9 cellular contexts compared by ENCODE assay signal in genomic region chr2:317501-318424, GRCh38. TPM values are rescaled to one million over a fixed set of nuclear protein-coding genes. Genes with fewer than 3 reads are reported as not detected.
DNase-seq lines count a peak whose midpoint lies in the region; ATAC-seq and TF ChIP-seq lines count a peak whose summit lies in the region.
"Had no signal": no experiment of that assay in that cellular context is flagged by ENCODE, and none has a peak within 500 bp of the region (broad histone marks: within the 10 kb centered on the region; RNA-seq: fewer than 3 reads in every experiment).

No MANE protein-coding gene starts in this region.

- no peaks in the 10 kb centered on the region for H3K27me3 Mint-ChIP-seq in osteocyte (ENCODE audit: unreplicated experiment)

- H3K27ac ChIP-seq in brain microvascular endothelial cell = peak overlapping the region; percentile 62
- H3K27ac ChIP-seq in tibial nerve = no peak overlapping the region

- peaks cover 34% of the 10 kb centered on the region for H3K4me1 Mint-ChIP-seq in osteocyte (ENCODE audit: unreplicated experiment)

- H3K4me3 ChIP-seq in brain microvascular endothelial cell (ENCODE audit: low read depth, low read length) (peak overlapping the region; percentile 37), tibial nerve (no peak overlapping the region)

- DNase-seq in LHCN-M2 (ENCODE audit: low read depth) (peak; percentile 67), brain microvascular endothelial cell (peak; percentile 55), osteocyte (ENCODE audit: extremely low spot score, unreplicated experiment) (no peak), NCI-H524 treated with DMSO at 0.1 percent for 48 hours (lab: John Stamatoyannopoulos, UW) (no peak), tibial nerve (ENCODE audit: low spot score in 2 of 2) (no peak), left colon (no peak)

- H3K36me3 ChIP-seq in brain microvascular endothelial cell (replicated peaks) = no peaks in the 10 kb centered on the region
- no peaks in the 10 kb centered on the region for H3K36me3 ChIP-seq in tibial nerve

- peak; percentile 58 for ATAC-seq in GM19043 (IDR thresholded peaks at IDR 0.05; ENCODE audit: low read depth, unreplicated experiment)
- ATAC-seq in HG03521 (IDR thresholded peaks at IDR 0.05; ENCODE audit: unreplicated experiment) = no peak
- no peak for ATAC-seq in left colon

- intact Hi-C loops in left colon (cut with DNase I, micrococcal nuclease) = no loop called here

- H3K9me3 ChIP-seq in tibial nerve = no peaks in the 10 kb centered on the region

- TF ChIP-seq CTCF in brain microvascular endothelial cell (IDR thresholded peaks at IDR 0.05; ENCODE audit: low read depth, low read length, missing control alignments) (peak; percentile 3), osteocyte (IDR thresholded peaks at IDR 0.05) (no peak), tibial nerve (IDR thresholded peaks at IDR 0.05) (no peak)

- H3K9me3 Mint-ChIP-seq in osteocyte (ENCODE audit: unreplicated experiment) = no peaks in the 10 kb centered on the region

- H3K4me1 ChIP-seq in tibial nerve = peaks cover 0 to 11% (median 0%) of the 10 kb centered on the region in 4 donors

- no peaks in the 10 kb centered on the region for H3K27me3 ChIP-seq in brain microvascular endothelial cell (replicated peaks)
- H3K27me3 ChIP-seq in tibial nerve = no peaks in the 10 kb centered on the region

- no peaks in the 10 kb centered on the region for H3K36me3 Mint-ChIP-seq in osteocyte (ENCODE audit: unreplicated experiment)

- WGBS in tibial nerve, 2 donors = 38 to 45% methylated on average over 24 to 27 of the region's 27 CpGs

- in situ Hi-C loops in brain microvascular endothelial cell (cut with HindIII; ENCODE audit: low pct_ligation_motif_present, low sequenced_read_pairs) = no loop called here

- peak overlapping the region; percentile 98 for H3K27ac Mint-ChIP-seq in osteocyte (ENCODE audit: unreplicated experiment)

- TF ChIP-seq POLR2A in tibial nerve (IDR thresholded peaks at IDR 0.05) = no peak

- peak overlapping the region; percentile 72 for H3K4me3 Mint-ChIP-seq in osteocyte (ENCODE audit: unreplicated experiment)

- TF ChIP-seq EP300 in tibial nerve (IDR thresholded peaks at IDR 0.05) = no peak

RNA-seq across cellular contexts. Expression of gene ALKAL2, which starts 29.9 kb away (rescaled TPM):
- total RNA-seq in LHCN-M2 (2014; rRNA removed) (not detected in 2 replicates), osteocyte (50.0 and 52.9 TPM in 2 replicates), tibial nerve (10 to 100 TPM; 21.9 to 96.6 (median 46.1) TPM), left colon (1 to 10 TPM; 1.6 to 2.7 TPM)
- polyA plus RNA-seq in LHCN-M2 (2012) = not detected
- total RNA-seq: SK-MEL-5 had no signal

RNA-seq across cellular contexts. Expression of gene ACP1, which starts 53.0 kb away (rescaled TPM):
- total RNA-seq in LHCN-M2 (2014; rRNA removed) (113 and 121 TPM in 2 replicates), osteocyte (81.4 and 82.9 TPM in 2 replicates), tibial nerve (10 to 100 TPM; 31.2 to 71.2 (median 52.5) TPM), left colon (10 to 100 TPM; 74.3 to 91.1 TPM)
- 77.4 TPM for polyA plus RNA-seq in LHCN-M2 (2012)

RNA-seq across cellular contexts. Expression of gene SH3YL1, which starts 53.9 kb away (rescaled TPM):
- total RNA-seq in LHCN-M2 (2014; rRNA removed) = 24.0 and 30.5 TPM in 2 replicates
- 8.6 TPM for polyA plus RNA-seq in LHCN-M2 (2012)
- 50.2 and 55.5 TPM in 2 replicates for total RNA-seq in osteocyte
- total RNA-seq in tibial nerve = 10 to 100 TPM; 22.2 to 36.0 (median 30.0) TPM
- 100 to 1,000 TPM in 1 of 2 donors, 10 to 100 TPM in 1; 79.7 to 122 TPM for total RNA-seq in left colon

Comparison
In these comparisons a context has a peak if more than half of its experiments do, and no peak if none do; other contexts are left out.
1. DNase-seq: peak in LHCN-M2 (single experiment) and brain microvascular endothelial cell (single experiment); none in osteocyte (single experiment), NCI-H524 treated with DMSO at 0.1 percent for 48 hours (single experiment), tibial nerve (0 of 2) and left colon (0 of 2).
2. RNA of gene ALKAL2, which starts 29.9 kb away (total RNA-seq): 21.9 to 96.6 TPM in tibial nerve and 50.0 to 52.9 TPM in osteocyte; 1.6 to 2.7 TPM in left colon and not detected in LHCN-M2; every median in the first group is over 4 times any median in the second.